In the genomic region with DNA sequence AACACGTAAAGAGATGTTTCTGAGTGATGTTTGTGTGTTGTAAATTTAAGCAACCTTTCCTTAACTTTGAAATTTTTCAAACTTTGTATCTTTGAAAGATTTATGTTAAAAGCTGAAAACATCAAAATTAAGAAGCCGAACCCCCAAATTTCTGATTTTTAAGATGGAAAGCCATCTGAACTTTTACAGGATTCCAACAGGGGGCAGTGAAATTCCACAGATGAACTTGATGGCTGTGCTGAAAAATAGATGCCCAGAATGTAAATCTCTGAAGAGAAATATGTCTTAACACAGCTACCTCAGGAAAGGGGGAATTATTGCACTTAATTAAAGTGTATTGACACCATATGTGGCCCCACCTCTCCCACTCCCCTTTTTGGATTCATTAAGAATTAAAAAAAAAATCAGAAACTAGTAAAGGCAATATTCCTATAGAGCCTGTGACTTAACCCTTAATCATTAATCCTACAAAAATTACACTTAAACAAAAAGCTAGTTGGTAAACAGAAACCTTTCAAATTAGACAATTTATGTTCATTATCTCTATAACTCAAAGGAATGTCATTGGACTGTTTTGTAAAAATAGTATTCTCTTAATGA, we compare ENCODE assay signal across 8 cellular contexts.
DNase-seq lines count a peak whose midpoint lies in the region; ATAC-seq and TF ChIP-seq lines count a peak whose summit lies in the region.

No MANE protein-coding gene starts in this region.

- DNase-seq in GM04504 (ENCODE audit: low read depth), result peak; percentile 18
- DNase-seq in NB4 (ENCODE audit: low read depth), result peak; percentile 40
- DNase-seq in amniotic epithelial cell (ENCODE audit: low read depth), result peak; percentile 39
- no peak for DNase-seq in left lobe of liver (ENCODE audit: low spot score)
- no peak for DNase-seq in DMS79 treated with DMSO at 0.1 percent for 48 hours (lab: John Stamatoyannopoulos, UW)

- ATAC-seq in left lobe of liver (peak; percentile 68), GM21717 (IDR thresholded peaks at IDR 0.05; ENCODE audit: unreplicated experiment) (no peak), GM18909 (IDR thresholded peaks at IDR 0.05; ENCODE audit: poor library complexity, unreplicated experiment) (no peak), GM19035 (IDR thresholded peaks at IDR 0.05; ENCODE audit: unreplicated experiment) (no peak)

- TF ChIP-seq POLR2A in NB4 (IDR thresholded peaks at IDR 0.05; ENCODE audit: extremely low read depth, insufficient read length), result no peak

- peak; percentile 51 for TF ChIP-seq CTCF in NB4 (IDR thresholded peaks at IDR 0.05; ENCODE audit: low read depth, low read length)

- no peak overlapping the region for H3K4me3 ChIP-seq in NB4 (ENCODE audit: low read depth, low read length)

Comparison
In these comparisons a context has a peak if more than half of its experiments do, and no peak if none do; other contexts are left out.
1. DNase-seq: peak in GM04504 (single experiment), NB4 (single experiment) and amniotic epithelial cell (single experiment); none in left lobe of liver (single experiment) and DMS79 treated with DMSO at 0.1 percent for 48 hours (single experiment).